In genomic region chr12:96445743-96446655, GRCh38 we compare ENCODE assay signal across 8 cellular contexts. TPM values are rescaled to one million over a fixed set of nuclear protein-coding genes. Genes with fewer than 3 reads are reported as not detected.
DNase-seq lines count a peak whose midpoint lies in the region; ATAC-seq and TF ChIP-seq lines count a peak whose summit lies in the region.

No MANE protein-coding gene starts in this region.

- H3K9me3 ChIP-seq in CD4-positive, alpha-beta T cell (ENCODE audit: control insufficient read depth, low read length) = no peaks in the 10 kb centered on the region
- no peaks in the 10 kb centered on the region for H3K9me3 ChIP-seq in esophagus squamous epithelium

- TF ChIP-seq POLR2A in esophagus squamous epithelium (IDR thresholded peaks at IDR 0.05) = peak in 1 of 4 donors; percentile 42

- H3K4me3 ChIP-seq in esophagus squamous epithelium = peak overlapping the region in 1 of 4 donors; percentile 7

- H3K36me3 ChIP-seq in esophagus squamous epithelium = no peaks in the 10 kb centered on the region

- no peak for TF ChIP-seq CTCF in CD4-positive, alpha-beta T cell (IDR thresholded peaks at IDR 0.05)
- TF ChIP-seq CTCF in GM20000 (IDR thresholded peaks at IDR 0.05; ENCODE audit: extremely low read depth, missing control alignments) = no peak
- TF ChIP-seq CTCF in esophagus squamous epithelium (IDR thresholded peaks at IDR 0.05) = no peak

- H3K27ac Mint-ChIP-seq in CD4-positive, alpha-beta T cell = peak overlapping the region; percentile 98

- peaks cover 42% of the 10 kb centered on the region for H3K4me1 Mint-ChIP-seq in CD4-positive, alpha-beta T cell (ENCODE audit: low read depth)

- peak overlapping the region; percentile 55 for H3K4me3 Mint-ChIP-seq in CD4-positive, alpha-beta T cell

- H3K9me3 Mint-ChIP-seq in CD4-positive, alpha-beta T cell = peaks cover 3% of the 10 kb centered on the region

- intact Hi-C loops in CD4-positive, alpha-beta T cell (cut with DNase I, micrococcal nuclease) = loop anchor here (1.0 to 5.0 kb wide), 6 partner anchors 12 to 249 kb away; no protein-coding TSS in a partner anchor
- intact Hi-C loops in esophagus squamous epithelium (cut with DNase I) = no loop called here

- no peaks in the 10 kb centered on the region for H3K27me3 Mint-ChIP-seq in CD4-positive, alpha-beta T cell

- no peaks in the 10 kb centered on the region for H3K36me3 Mint-ChIP-seq in CD4-positive, alpha-beta T cell (ENCODE audit: low read depth)

- POLR2A ChIA-PET in CD4-positive, alpha-beta T cell (lab: Charles Lee) = interaction anchor here (0.7 to 4.0 kb wide), 14 partner anchors 9 to 204 kb away, joined by 3 to 57 read pairs (median 5); partner anchors contain the start of genes CDK17 and CFAP54

- peak; percentile 94 for ATAC-seq in CD4-positive, alpha-beta T cell (ENCODE audit: poor library complexity)

- H3K4me1 ChIP-seq in esophagus squamous epithelium = no peaks in the 10 kb centered on the region

- 55 to 57% methylated on average over 6 of the region's 6 CpGs for WGBS in esophagus squamous epithelium, 2 donors

- H3K27me3 ChIP-seq in CD4-positive, alpha-beta T cell (ENCODE audit: control insufficient read depth, insufficient read depth, low read length) = no peaks in the 10 kb centered on the region
- no peaks in the 10 kb centered on the region for H3K27me3 ChIP-seq in esophagus squamous epithelium

- CTCF ChIA-PET in CD4-positive, alpha-beta T cell (lab: Charles Lee) = interaction anchor here (0.6 to 6.4 kb wide), 8 partner anchors 9 to 231 kb away, joined by 3 to 49 read pairs (median 5); partner anchors contain the start of genes CDK17 and CFAP54

- peak overlapping the region; percentile 74 for H3K27ac ChIP-seq in CD4-positive, alpha-beta T cell (ENCODE audit: low read depth, low read length)
- peak overlapping the region; percentile 31 to 70 (median 62) for H3K27ac ChIP-seq in esophagus squamous epithelium

- peak in 9 of 10 experiments; percentile 12 to 61 (median 32) for DNase-seq in CD4-positive, alpha-beta T cell
- DNase-seq in GM20000 (ENCODE audit: low spot score) = peak; percentile 61
- peak; percentile 100 for DNase-seq in HT1080 (ENCODE audit: low read depth)
- DNase-seq in activated CD4-positive, alpha-beta T cell treated with anti-CD3 and anti-CD28 coated beads, Interleukin-2, amount 50 U/mL, for 1 hour = peak; percentile 32
- no peak for DNase-seq in esophagus squamous epithelium (lab: John Stamatoyannopoulos, UW)
- peak; percentile 84 for DNase-seq in renal cortical epithelial cell (ENCODE audit: low read depth)
- no peak for DNase-seq in RPMI8226
- no peak for DNase-seq in NCI-H345 treated with DMSO at 0.1 percent for 48 hours (lab: John Stamatoyannopoulos, UW; ENCODE audit: unreplicated experiment)

RNA-seq across cellular contexts. Expression of gene CFAP54, which starts 43.4 kb away (rescaled TPM):
- total RNA-seq in CD4-positive, alpha-beta T cell = under 1 TPM; 0.20 to 0.22 TPM
- total RNA-seq in HT1080 (2014; rRNA removed; shearing (Covaris generic)) = 0.63 and 5.3 TPM in 2 replicates
- 2.5 and 2.6 TPM in 2 replicates for polyA plus RNA-seq in HT1080 (2015; cell fraction: cytosol; rRNA removed)
- 2.4 and 2.6 TPM in 2 replicates for polyA plus RNA-seq in HT1080 (2015; cell fraction: nucleus; rRNA removed)
- total RNA-seq in esophagus squamous epithelium = under 1 TPM in 3 of 4 donors, not detected in 1; 0.22 to 0.62 (median 0.57) TPM
- 3.3 and 11.3 TPM in 2 replicates for total RNA-seq in renal cortical epithelial cell

RNA-seq across cellular contexts. Expression of gene CDK17, which starts 45.8 kb away (rescaled TPM):
- total RNA-seq in CD4-positive, alpha-beta T cell = 100 to 1,000 TPM; 112 to 113 TPM
- total RNA-seq in HT1080 (2014; rRNA removed; shearing (Covaris generic)) = 53.8 and 57.6 TPM in 2 replicates
- 76.4 and 101 TPM in 2 replicates for polyA plus RNA-seq in HT1080 (2015; cell fraction: cytosol; rRNA removed)
- 159 and 168 TPM in 2 replicates for polyA plus RNA-seq in HT1080 (2015; cell fraction: nucleus; rRNA removed)
- total RNA-seq in esophagus squamous epithelium (10 to 100 TPM; 15.4 to 37.4 (median 19.9) TPM), renal cortical epithelial cell (57.4 and 58.5 TPM in 2 replicates)

Comparison
In these comparisons a context has a peak if more than half of its experiments do, and no peak if none do; other contexts are left out.
1. DNase-seq: peak in CD4-positive, alpha-beta T cell (9 of 10), GM20000 (single experiment), HT1080 (single experiment), activated CD4-positive, alpha-beta T cell treated with anti-CD3 and anti-CD28 coated beads, Interleukin-2, amount 50 U/mL, for 1 hour (single experiment) and renal cortical epithelial cell (single experiment); none in esophagus squamous epithelium (single experiment), RPMI8226 (single experiment) and NCI-H345 treated with DMSO at 0.1 percent for 48 hours (single experiment).